Comparison of ENCODE assay signal across 8 cellular contexts in the genomic region with DNA sequence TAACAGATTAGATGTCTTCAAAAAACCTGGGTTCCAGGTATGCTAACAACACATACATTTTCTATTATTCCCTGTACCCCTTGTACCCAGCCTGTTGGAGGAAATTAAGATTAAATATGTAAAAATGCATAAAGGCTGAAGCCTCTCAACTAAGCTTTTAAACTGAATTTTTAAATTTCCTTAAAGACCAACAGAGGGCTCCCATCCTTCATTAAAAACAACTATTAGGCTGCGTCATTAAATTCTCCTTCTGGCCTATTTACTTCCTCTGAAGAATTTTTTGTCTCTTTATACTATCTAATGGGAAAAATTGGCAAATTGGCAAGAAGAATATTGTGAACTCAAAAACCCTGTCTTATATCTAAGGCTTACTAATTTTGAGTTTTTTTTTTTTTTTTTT. TPM values are rescaled to one million over a fixed set of nuclear protein-coding genes. Genes with fewer than 3 reads are reported as not detected.
A peak's percentile ranks its signal among the peaks of the same experiment; 100 is the strongest.
DNase-seq lines count a peak whose midpoint lies in the region; TF ChIP-seq lines count a peak whose summit lies in the region.
"Had no signal": no experiment of that assay in that cellular context is flagged by ENCODE, and none has a peak within 500 bp of the region (broad histone marks: within the 10 kb centered on the region; RNA-seq: fewer than 3 reads in every experiment).

No MANE protein-coding gene starts in this region.

- H3K36me3 ChIP-seq in endodermal cell (ENCODE audit: control insufficient read depth, insufficient read depth, low read length): peaks cover 54% of the 10 kb centered on the region

- H3K4me1 Mint-ChIP-seq in endodermal cell: no peaks in the 10 kb centered on the region
- H3K4me1 Mint-ChIP-seq in mesothelial cell of epicardium: no peaks in the 10 kb centered on the region

- TF ChIP-seq CTCF in endodermal cell (conservative IDR thresholded peaks at IDR 0.05) (peak; percentile 66), GM10266 (IDR thresholded peaks at IDR 0.05; ENCODE audit: control insufficient read depth, insufficient read depth, low read depth, missing control alignments) (no peak), mesothelial cell of epicardium (IDR thresholded peaks at IDR 0.05; ENCODE audit: unreplicated experiment) (no peak)

- H3K9me3 Mint-ChIP-seq in endodermal cell (no peaks in the 10 kb centered on the region), mesothelial cell of epicardium (no peaks in the 10 kb centered on the region)
- H3K9me3 Mint-ChIP-seq: central memory CD8-positive, alpha-beta T cell had no signal

- no peak overlapping the region for H3K4me3 ChIP-seq in endodermal cell (ENCODE audit: low read length)

- H3K27ac ChIP-seq in endodermal cell (ENCODE audit: low read depth, low read length): no peak overlapping the region

- H3K27me3 ChIP-seq in endodermal cell (ENCODE audit: control insufficient read depth, insufficient read depth, low read length, poor library complexity, severe bottlenecking): no peaks in the 10 kb centered on the region

- peak; percentile 64 for DNase-seq in G401 (ENCODE audit: low spot score)
- peak; percentile 19 for DNase-seq in NCI-H69 (lab: John Stamatoyannopoulos, UW)
- no peak for DNase-seq in endodermal cell
- peak; percentile 20 for DNase-seq in pons (ENCODE audit: low spot score)
- no peak for DNase-seq in GM10266 (ENCODE audit: extremely low spot score)
- DNase-seq in mesothelial cell of epicardium (ENCODE audit: low spot score in 2 of 2, unreplicated experiment in 2 of 2): no peak
- DNase-seq in KG1 (lab: John Stamatoyannopoulos, UW): no peak

- H3K9ac ChIP-seq in endodermal cell (ENCODE audit: extremely low read depth, low read length, poor library complexity, severe bottlenecking): no peak overlapping the region

- no peaks in the 10 kb centered on the region for H3K4me1 ChIP-seq in endodermal cell (ENCODE audit: control insufficient read depth, insufficient read depth, low read length)

- H3K4me3 Mint-ChIP-seq in endodermal cell (no peak overlapping the region), mesothelial cell of epicardium (no peak overlapping the region)
- H3K4me3 Mint-ChIP-seq: central memory CD8-positive, alpha-beta T cell had no signal

- H3K27me3 Mint-ChIP-seq in endodermal cell (ENCODE audit: insufficient read depth) (no peaks in the 10 kb centered on the region), mesothelial cell of epicardium (ENCODE audit: low read depth) (no peaks in the 10 kb centered on the region)
- H3K27me3 Mint-ChIP-seq: central memory CD8-positive, alpha-beta T cell had no signal

- H3K27ac Mint-ChIP-seq in endodermal cell (no peak overlapping the region), mesothelial cell of epicardium (no peak overlapping the region)

- H3K36me3 Mint-ChIP-seq in endodermal cell (ENCODE audit: low read depth) (peaks cover 47% of the 10 kb centered on the region), mesothelial cell of epicardium (peaks cover 19% of the 10 kb centered on the region)

- 88% methylated on average over 1 of the region's 1 CpG; no CpG with 5 or more reads in 1 of the 2 experiments for WGBS in endodermal cell (ENCODE audit: insufficient coverage in 1 of 2, insufficient read length in 1 of 2), 2 experiments

- in situ Hi-C loops in G401 (cut with HindIII; ENCODE audit: low sequenced_read_pairs): no loop called here

- H3K9me3 ChIP-seq in endodermal cell (ENCODE audit: control insufficient read depth, low read length): no peaks in the 10 kb centered on the region

RNA-seq across cellular contexts. Expression of gene SENP1, which starts 21.8 kb away (rescaled TPM):
- total RNA-seq in G401 (2014; rRNA removed; shearing (Covaris generic)): 20.7 and 27.3 TPM in 2 replicates
- total RNA-seq in endodermal cell (10 to 100 TPM; 30.6 to 39.6 TPM), mesothelial cell of epicardium (27.1 to 31.1 TPM (median 27.6 TPM) in 3 replicates)
- 25.5 TPM for polyA plus RNA-seq in endodermal cell (2013, experiment 1 of 2)
- polyA plus RNA-seq in endodermal cell (2013, experiment 2 of 2): 26.3 TPM

RNA-seq across cellular contexts. Expression of gene PFKM, which starts 35.1 kb away (rescaled TPM):
- 71.9 and 90.2 TPM in 2 replicates for total RNA-seq in G401 (2014; rRNA removed; shearing (Covaris generic))
- 100 to 1,000 TPM in 1 of 2 donors, 10 to 100 TPM in 1; 90.0 to 107 TPM for total RNA-seq in endodermal cell
- polyA plus RNA-seq in endodermal cell (2013, experiment 1 of 2): 94.0 TPM
- 81.0 TPM for polyA plus RNA-seq in endodermal cell (2013, experiment 2 of 2)
- total RNA-seq in mesothelial cell of epicardium: 118 to 120 TPM (median 119 TPM) in 3 replicates

Comparison
In these comparisons a context has a peak if more than half of its experiments do, and no peak if none do; other contexts are left out.
1. DNase-seq: peak in G401 (single experiment), NCI-H69 (single experiment) and pons (single experiment); none in endodermal cell (single experiment), GM10266 (single experiment), mesothelial cell of epicardium (0 of 2) and KG1 (single experiment).